8 cellular contexts compared by ENCODE assay signal in genomic region chr17:78359216-78359935, GRCh38. TPM values are rescaled to one million over a fixed set of nuclear protein-coding genes. Genes with fewer than 3 reads are reported as not detected.
DNase-seq lines count a peak whose midpoint lies in the region; ATAC-seq, FAIRE-seq and TF ChIP-seq lines count a peak whose summit lies in the region.

No MANE protein-coding gene starts in this region.

- no peak for FAIRE-seq in pancreas (lab: Jason Lieb, UNC)

- peak overlapping the region; percentile 73 for H3K27ac Mint-ChIP-seq in activated CD8-positive, alpha-beta T cell treated with anti-CD3 and anti-CD28 coated beads for 36 hours

- no peaks in the 10 kb centered on the region for H3K9me3 Mint-ChIP-seq in activated CD8-positive, alpha-beta T cell treated with anti-CD3 and anti-CD28 coated beads for 36 hours

- no peak for TF ChIP-seq CTCF in activated CD8-positive, alpha-beta T cell treated with anti-CD3 and anti-CD28 coated beads for 36 hours (IDR thresholded peaks at IDR 0.05)
- TF ChIP-seq CTCF in foreskin fibroblast (IDR thresholded peaks at IDR 0.05; ENCODE audit: low read depth, low read length), result no peak
- no peak for TF ChIP-seq CTCF in pancreas (IDR thresholded peaks at IDR 0.05)

- ATAC-seq in HG02571 (IDR thresholded peaks at IDR 0.05; ENCODE audit: unreplicated experiment) (peak; percentile 3), pancreas (peak; percentile 0 to 26 (median 10))
- ATAC-seq in activated CD8-positive, alpha-beta T cell treated with anti-CD3 and anti-CD28 coated beads for 36 hours, result no peak

- 18 to 19% methylated on average over 41 to 75 of the region's 76 CpGs for WGBS in pancreas, 2 donors

- H3K27ac ChIP-seq in pancreas, result peak overlapping the region; percentile 54 to 94 (median 74)

- CTCF ChIA-PET in activated CD8-positive, alpha-beta T cell treated with anti-CD3 and anti-CD28 coated beads for 36 hours (lab: Charles Lee), result interaction anchor here (1.3 to 3.0 kb wide), 5 partner anchors 11 to 70 kb away, joined by 3 to 27 read pairs (median 5); partner anchors contain the start of gene PGS1

- no peaks in the 10 kb centered on the region for H3K9me3 ChIP-seq in pancreas

- DNase-seq in CD1c-positive myeloid dendritic cell (ENCODE audit: extremely low spot score) (peak; percentile 53), foreskin fibroblast (peak in 1 of 2 donors; percentile 61), pancreas (peak in 5 of 6 donors; percentile 57 to 86 (median 66)), cortex of kidney (lab: John Stamatoyannopoulos, UW) (no peak), medulla oblongata (ENCODE audit: extremely low spot score) (no peak), NCI-H1694 (lab: John Stamatoyannopoulos, UW) (no peak)
- peak; percentile 46 for DNase-seq in activated CD8-positive, alpha-beta T cell treated with anti-CD3 and anti-CD28 coated beads for 36 hours

- peaks cover 9% of the 10 kb centered on the region for H3K27me3 Mint-ChIP-seq in activated CD8-positive, alpha-beta T cell treated with anti-CD3 and anti-CD28 coated beads for 36 hours

- peaks cover 5 to 20% (median 6%) of the 10 kb centered on the region in 3 donors for H3K4me1 ChIP-seq in pancreas

- peak overlapping the region; percentile 87 for H3K4me3 Mint-ChIP-seq in activated CD8-positive, alpha-beta T cell treated with anti-CD3 and anti-CD28 coated beads for 36 hours

- intact Hi-C loops in activated CD8-positive, alpha-beta T cell treated with anti-CD3 and anti-CD28 coated beads for 36 hours (cut with micrococcal nuclease), result no loop called here
- intact Hi-C loops in pancreas (cut with DNase I), result no loop called here

- POLR2A ChIA-PET in activated CD8-positive, alpha-beta T cell treated with anti-CD3 and anti-CD28 coated beads for 36 hours (lab: Charles Lee), result interaction anchor here (0.6 to 3.9 kb wide), 15 partner anchors 8 to 694 kb away, joined by 3 to 19 read pairs (median 3); partner anchors contain the start of gene CYTH1

- peak overlapping the region; percentile 65 to 82 for H3K4me3 ChIP-seq in foreskin fibroblast (ENCODE audit: low read depth in 1 of 2, low read length in 2 of 2)
- H3K4me3 ChIP-seq in pancreas, result peak overlapping the region; percentile 36 to 95 (median 46)

- no peaks in the 10 kb centered on the region for H3K36me3 ChIP-seq in pancreas

- peaks cover 40% of the 10 kb centered on the region for H3K4me1 Mint-ChIP-seq in activated CD8-positive, alpha-beta T cell treated with anti-CD3 and anti-CD28 coated beads for 36 hours (ENCODE audit: low read depth)

- no peaks in the 10 kb centered on the region for H3K27me3 ChIP-seq in pancreas

- peaks cover 28% of the 10 kb centered on the region for H3K36me3 Mint-ChIP-seq in activated CD8-positive, alpha-beta T cell treated with anti-CD3 and anti-CD28 coated beads for 36 hours (ENCODE audit: low read depth)

RNA-seq across cellular contexts. Expression of gene SOCS3, which starts 0.5 kb away (rescaled TPM):
- 10 to 100 TPM; 48.6 to 49.1 TPM for total RNA-seq in activated CD8-positive, alpha-beta T cell treated with anti-CD3 and anti-CD28 coated beads for 36 hours
- total RNA-seq in pancreas, result 10 to 100 TPM in 4 of 6 donors, 1 to 10 TPM in 2; 5.7 to 32.6 (median 18.0) TPM
- 10 to 100 TPM; 28.5 to 53.3 TPM for polyA plus RNA-seq in pancreas

RNA-seq across cellular contexts. Expression of gene PGS1, which starts 19.1 kb away (rescaled TPM):
- 10 to 100 TPM; 42.1 to 43.3 TPM for total RNA-seq in activated CD8-positive, alpha-beta T cell treated with anti-CD3 and anti-CD28 coated beads for 36 hours
- 10 to 100 TPM; 11.2 to 21.9 (median 13.4) TPM for total RNA-seq in pancreas
- 10 to 100 TPM; 17.2 to 22.7 TPM for polyA plus RNA-seq in pancreas

Comparison
In these comparisons a context has a peak if more than half of its experiments do, and no peak if none do; other contexts are left out.
1. DNase-seq: peak in CD1c-positive myeloid dendritic cell (single experiment), activated CD8-positive, alpha-beta T cell treated with anti-CD3 and anti-CD28 coated beads for 36 hours (single experiment) and pancreas (5 of 6); none in cortex of kidney (single experiment), medulla oblongata (single experiment) and NCI-H1694 (single experiment).